Comparison of ENCODE assay signal across 23 cellular contexts in genomic region chr7:7134036-7134435, GRCh38.
"Had no signal": no experiment of that assay in that cellular context is flagged by ENCODE, and none has a peak within 500 bp of the region (broad histone marks: within the 10 kb centered on the region; RNA-seq: fewer than 3 reads in every experiment).

No MANE protein-coding gene starts in this region.

- H3K4me3 Mint-ChIP-seq: activated CD4-positive, alpha-beta memory T cell treated with anti-CD3 and anti-CD28 coated beads for 36 hours; activated CD4-positive, alpha-beta T cell treated with anti-CD3 and anti-CD28 coated beads, Interleukin-2, amount 10 ng/mL, durations not matched to agents 7 days and 5 days; activated naive CD8-positive, alpha-beta T cell treated with anti-CD3 and anti-CD28 coated beads, Interleukin-2, amount 50 U/mL, for 24 hours; activated T-cell treated with anti-CD3 and anti-CD28 coated beads, Interleukin-2, amount 50 U/mL, for 4 hours; brain; IgD-negative memory B cell had no signal

- H3K4me1 Mint-ChIP-seq: brain had no signal

- H3K36me3 ChIP-seq: SJCRH30 had no signal

- DNase-seq: activated CD4-positive, alpha-beta memory T cell treated with anti-CD3 and anti-CD28 coated beads for 36 hours; activated CD4-positive, alpha-beta T cell treated with anti-CD3 and anti-CD28 coated beads, Interleukin-2, amount 10 ng/mL, durations not matched to agents 7 days and 5 days; activated CD4-positive, CD25-positive, alpha-beta regulatory T cell; activated CD8-positive, alpha-beta memory T cell treated with anti-CD3 and anti-CD28 coated beads for 24 hours; activated effector memory CD4-positive, alpha-beta T cell treated with anti-CD3 and anti-CD28 coated beads, Interleukin-2, amount 50 U/mL, for 16 hours; activated naive CD4-positive, alpha-beta T cell treated with Interleukin-2 at 50 U/mL for 16 hours; activated naive CD8-positive, alpha-beta T cell treated with anti-CD3 and anti-CD28 coated beads, Interleukin-2, amount 50 U/mL, for 24 hours; activated T-cell treated with anti-CD3 and anti-CD28 coated beads, Interleukin-2, amount 50 U/mL, for 4 hours; amygdala; NCI-H1092; NCI-H1417; NCI-H1930; NCI-H2171 treated with DMSO at 0.1 percent for 48 hours; NCI-H226; NCI-H82; SJCRH30; SK-N-SH; T-helper 1 cell had no signal

- H3K36me3 Mint-ChIP-seq: brain had no signal

- H3K9ac ChIP-seq: KMS-11, SK-N-SH had no signal

- H3K27me3 ChIP-seq: SJCRH30 had no signal

- H3K27me3 Mint-ChIP-seq: activated CD4-positive, alpha-beta memory T cell treated with anti-CD3 and anti-CD28 coated beads for 36 hours; activated CD4-positive, alpha-beta T cell treated with anti-CD3 and anti-CD28 coated beads, Interleukin-2, amount 10 ng/mL, durations not matched to agents 7 days and 5 days; activated naive CD8-positive, alpha-beta T cell treated with anti-CD3 and anti-CD28 coated beads, Interleukin-2, amount 50 U/mL, for 24 hours had no signal

- ATAC-seq: activated naive CD4-positive, alpha-beta T cell treated with anti-CD3 and anti-CD28 coated beads, Interleukin-2, amount 50 U/mL, for 72 hours; activated naive CD8-positive, alpha-beta T cell treated with anti-CD3 and anti-CD28 coated beads, Interleukin-2, amount 50 U/mL, for 24 hours; activated T-cell treated with anti-CD3 and anti-CD28 coated beads, Interleukin-2, amount 50 U/mL, for 4 hours had no signal

- H3K27ac ChIP-seq: KMS-11, SJCRH30, VCaP had no signal

- H3K9me3 ChIP-seq: SK-N-SH had no signal

- H3K4me3 ChIP-seq: SJCRH30 had no signal

- H3K4me1 ChIP-seq: SJCRH30 had no signal

- H3K27ac Mint-ChIP-seq: activated CD4-positive, alpha-beta memory T cell treated with anti-CD3 and anti-CD28 coated beads for 36 hours; activated CD4-positive, alpha-beta T cell treated with anti-CD3 and anti-CD28 coated beads, Interleukin-2, amount 10 ng/mL, durations not matched to agents 7 days and 5 days; activated naive CD4-positive, alpha-beta T cell treated with anti-CD3 and anti-CD28 coated beads, Interleukin-2, amount 50 U/mL, for 72 hours; activated naive CD8-positive, alpha-beta T cell treated with anti-CD3 and anti-CD28 coated beads, Interleukin-2, amount 50 U/mL, for 24 hours; IgD-negative memory B cell had no signal

- H3K9me3 Mint-ChIP-seq: activated naive CD8-positive, alpha-beta T cell treated with anti-CD3 and anti-CD28 coated beads, Interleukin-2, amount 50 U/mL, for 24 hours; brain had no signal

- H3K4me2 ChIP-seq: KMS-11, SK-N-SH had no signal
